ENCODE assay signal across 15 cellular contexts in the genomic region with DNA sequence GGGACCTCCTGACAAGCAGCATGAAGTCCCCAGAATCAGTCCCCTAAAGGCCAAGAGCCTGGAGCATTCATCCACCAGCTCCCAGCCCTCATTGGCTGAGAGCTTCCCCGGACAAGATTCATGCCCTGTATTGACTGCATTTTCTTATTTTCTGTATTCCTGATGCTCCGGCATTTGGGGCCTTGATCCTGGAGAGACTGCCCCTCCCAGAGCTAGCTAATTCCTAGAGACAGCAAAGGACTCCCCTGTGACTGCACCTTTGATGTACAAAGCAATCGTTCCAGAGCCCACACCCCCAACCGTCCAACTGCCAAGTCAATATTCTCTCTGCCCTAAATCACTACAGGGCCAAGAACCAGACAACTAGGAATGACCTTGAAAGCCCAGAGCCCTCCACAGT.
DNase-seq lines count a peak whose midpoint lies in the region; ATAC-seq, FAIRE-seq and TF ChIP-seq lines count a peak whose summit lies in the region.
"Had no signal": no experiment of that assay in that cellular context is flagged by ENCODE, and none has a peak within 500 bp of the region (broad histone marks: within the 10 kb centered on the region; RNA-seq: fewer than 3 reads in every experiment).

No MANE protein-coding gene starts in this region.

- no TSS peak for BruUV-seq in HepG2 (replicated peaks; lab: Mats Ljungman, UMichigan)

- DNase-seq in activated CD8-positive, alpha-beta memory T cell treated with anti-CD3 and anti-CD28 coated beads, Interleukin-2, amount 50 U/mL, for 4 hours, result peak; percentile 2
- DNase-seq in activated CD8-positive, alpha-beta memory T cell treated with anti-CD3 and anti-CD28 coated beads, Interleukin-2, amount 50 U/mL, for 48 hours, result no peak
- DNase-seq in coronary artery (ENCODE audit: low spot score) (peak; percentile 47), mesenteric fat pad (ENCODE audit: low spot score) (peak; percentile 60), ureter (ENCODE audit: low spot score) (peak; percentile 20), inferior parietal cortex (ENCODE audit: extremely low spot score) (no peak), mesendoderm (no peak), HepG2 (ENCODE audit: low spot score) (no peak)
- DNase-seq: ACHN; C1 segment of cervical spinal cord; Calu3; CD4-positive, alpha-beta T cell; DMS 273 treated with DMSO at 0.1 percent for 48 hours; H7 had no signal

- CTCF ChIA-PET in HepG2 (lab: Yijun Ruan, JAX; ENCODE audit: low intra/inter-chr PET ratio, low total read pairs), result no interaction called here

- H3K9ac ChIP-seq in mesendoderm (ENCODE audit: low read length) (no peak overlapping the region), HepG2 (ENCODE audit: insufficient read depth, low read depth, low read length) (no peak overlapping the region)

- H3K27ac ChIP-seq in coronary artery, result no peak overlapping the region
- no peak overlapping the region for H3K27ac ChIP-seq in mesendoderm (ENCODE audit: low read depth, low read length)
- H3K27ac ChIP-seq in HepG2 (ENCODE audit: extremely low read length, insufficient read depth, low read length), result no peak overlapping the region

- no peak overlapping the region for H2BK120ac ChIP-seq in mesendoderm (ENCODE audit: low read depth, low read length)

- H3K79me2 ChIP-seq in mesendoderm (ENCODE audit: control insufficient read depth, insufficient read depth, low read length) (no peaks in the 10 kb centered on the region), HepG2 (ENCODE audit: insufficient read depth, low read length) (no peaks in the 10 kb centered on the region)

- FAIRE-seq in HepG2 (lab: Jason Lieb, UNC), result no peak

- H3K79me1 ChIP-seq in mesendoderm (ENCODE audit: low read length), result no peaks in the 10 kb centered on the region

- H3K4me1 ChIP-seq in mesendoderm (ENCODE audit: control insufficient read depth, low read depth, low read length), result no peaks in the 10 kb centered on the region
- 0 out of 2 replicates have a peak, but pooled peaks cover 4% of the 10 kb centered on the region for H3K4me1 ChIP-seq in HepG2 (ENCODE audit: insufficient read depth, low read length)

- H4K20me1 ChIP-seq in HepG2 (ENCODE audit: insufficient read depth, low read length), result no peaks in the 10 kb centered on the region

- H3K23ac ChIP-seq in mesendoderm (ENCODE audit: low read length), result no peak overlapping the region

- no peak overlapping the region for H3K18ac ChIP-seq in mesendoderm (ENCODE audit: low read length)

- H3K36me3 ChIP-seq in mesendoderm (ENCODE audit: control insufficient read depth, insufficient read depth, low read length), result no peaks in the 10 kb centered on the region
- no peaks in the 10 kb centered on the region for H3K36me3 ChIP-seq in HepG2 (replicated peaks in 1 of 2; ENCODE audit: control insufficient read depth in 1 of 2, insufficient read depth in 2 of 2, low read length in 2 of 2)

- ATAC-seq in HepG2, result no peak
- ATAC-seq: GM23338 had no signal

- no peak for TF ChIP-seq EP300 in HepG2 (IDR thresholded peaks at IDR 0.05; ENCODE audit: low read depth in 2 of 2, low read length in 2 of 2)
- TF ChIP-seq EP300 in HepG2 (CRISPR knock-in tag; IDR thresholded peaks at IDR 0.05; ENCODE audit: borderline replicate concordance), result no peak

- no peak overlapping the region for H4K5ac ChIP-seq in mesendoderm (ENCODE audit: low read length)

- TF ChIP-seq POLR2A in HepG2 (IDR thresholded peaks at IDR 0.05; ENCODE audit: insufficient read depth in 1 of 2, low read depth in 2 of 2, low read length in 2 of 2), result no peak

- H2BK15ac ChIP-seq in mesendoderm (replicated peaks; ENCODE audit: low read depth), result no peak overlapping the region

- POLR2A ChIA-PET in HepG2 (lab: Yijun Ruan, JAX), result no interaction called here

- H3K4me3 ChIP-seq in coronary artery (no peak overlapping the region), mesendoderm (ENCODE audit: low read length) (no peak overlapping the region), HepG2 (replicated peaks in 1 of 3; ENCODE audit: insufficient read depth in 1 of 3, low read depth in 2 of 3, low read length in 3 of 3) (no peak overlapping the region)
- H3K4me3 ChIP-seq: GM23338 had no signal

- no peak overlapping the region for H4K8ac ChIP-seq in mesendoderm (ENCODE audit: low read depth, low read length)

- H3K4me2 ChIP-seq in mesendoderm (ENCODE audit: low read length), result no peak overlapping the region
- no peak overlapping the region for H3K4me2 ChIP-seq in HepG2 (ENCODE audit: low read depth, low read length)
- H3K4me2 ChIP-seq: GM23338 had no signal

- H2AK5ac ChIP-seq in mesendoderm (ENCODE audit: low read length), result no peak overlapping the region

- H3K56ac ChIP-seq in mesendoderm (ENCODE audit: low read length), result no peak overlapping the region

- no peak overlapping the region for H2AFZ ChIP-seq in HepG2 (ENCODE audit: low read length)
- H2AFZ ChIP-seq: GM23338 had no signal

- TF ChIP-seq CTCF in coronary artery (IDR thresholded peaks at IDR 0.05), result no peak
- no peak for TF ChIP-seq CTCF in HepG2 (CRISPR knock-in tag; IDR thresholded peaks at IDR 0.05)

- H2BK5ac ChIP-seq in mesendoderm (ENCODE audit: low read length), result no peak overlapping the region

- no peaks in the 10 kb centered on the region for H3K27me3 ChIP-seq in mesendoderm (ENCODE audit: insufficient read depth, low read length, poor library complexity)
- H3K27me3 ChIP-seq in HepG2 (ENCODE audit: control insufficient read depth in 1 of 2, insufficient read depth in 2 of 2, low read length in 2 of 2), result peaks cover 3 to 39% of the 10 kb centered on the region in 2 experiments; a peak in 4 of 5 replicates

- WGBS in mesendoderm (ENCODE audit: extremely low coverage, insufficient coverage, low lambda C conversion rate), result no CpG with 5 or more reads among the region's 4 CpGs
- 3% methylated on average over 4 of the region's 4 CpGs for WGBS in HepG2 (ENCODE audit: low lambda C conversion rate)

- H3K4ac ChIP-seq in mesendoderm (ENCODE audit: low read depth, low read length), result no peak overlapping the region

- no peaks in the 10 kb centered on the region for H3K9me3 ChIP-seq in HepG2 (ENCODE audit: low read length)

- TF ChIP-seq RAD21 in HepG2 (CRISPR knock-in tag; IDR thresholded peaks at IDR 0.05), result no peak

- in situ Hi-C loops in HepG2 (cut with HindIII; ENCODE audit: extremely low pct_ligation_motif_present, low pct_unique_long_range_greater_than_20kb), result no loop called here

- intact Hi-C loops in HepG2 (cut with micrococcal nuclease; ENCODE audit: unreplicated experiment), result no loop called here

TF ChIP-seq in HepG2, 621 proteins besides CTCF, POLR2A, EP300 and RAD21:
- TF ChIP-seq, protein P1, sequence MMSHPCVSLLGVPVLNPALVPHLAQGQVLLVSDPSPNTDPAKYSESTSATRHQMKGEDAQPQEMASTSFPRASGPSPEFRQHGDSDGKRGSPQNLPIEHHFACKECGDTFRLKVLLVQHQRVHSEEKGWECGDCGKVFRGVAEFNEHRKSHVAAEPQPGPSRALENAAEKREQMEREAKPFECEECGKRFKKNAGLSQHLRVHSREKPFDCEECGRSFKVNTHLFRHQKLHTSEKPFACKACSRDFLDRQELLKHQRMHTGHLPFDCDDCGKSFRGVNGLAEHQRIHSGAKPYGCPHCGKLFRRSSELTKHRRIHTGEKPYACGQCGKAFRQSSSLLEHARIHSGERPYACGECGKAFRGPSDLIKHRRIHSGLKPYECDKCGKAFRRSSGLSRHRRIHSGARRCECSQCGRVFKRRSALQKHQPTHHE (CRISPR knock-in tag; IDR thresholded peaks at IDR 0.05; ENCODE audit: borderline replicate concordance), result no peak
- TF ChIP-seq SMC3 (IDR thresholded peaks at IDR 0.05; ENCODE audit: low read length) (no peak), SIX4 (CRISPR knock-in tag; IDR thresholded peaks at IDR 0.05) (no peak)

Comparison
In these comparisons a context has a peak if more than half of its experiments do, and no peak if none do; other contexts are left out.
1. DNase-seq: peak in activated CD8-positive, alpha-beta memory T cell treated with anti-CD3 and anti-CD28 coated beads, Interleukin-2, amount 50 U/mL, for 4 hours (single experiment), coronary artery (single experiment), mesenteric fat pad (single experiment) and ureter (single experiment); none in activated CD8-positive, alpha-beta memory T cell treated with anti-CD3 and anti-CD28 coated beads, Interleukin-2, amount 50 U/mL, for 48 hours (single experiment), inferior parietal cortex (single experiment), mesendoderm (single experiment) and HepG2 (single experiment).